In the genomic region with DNA sequence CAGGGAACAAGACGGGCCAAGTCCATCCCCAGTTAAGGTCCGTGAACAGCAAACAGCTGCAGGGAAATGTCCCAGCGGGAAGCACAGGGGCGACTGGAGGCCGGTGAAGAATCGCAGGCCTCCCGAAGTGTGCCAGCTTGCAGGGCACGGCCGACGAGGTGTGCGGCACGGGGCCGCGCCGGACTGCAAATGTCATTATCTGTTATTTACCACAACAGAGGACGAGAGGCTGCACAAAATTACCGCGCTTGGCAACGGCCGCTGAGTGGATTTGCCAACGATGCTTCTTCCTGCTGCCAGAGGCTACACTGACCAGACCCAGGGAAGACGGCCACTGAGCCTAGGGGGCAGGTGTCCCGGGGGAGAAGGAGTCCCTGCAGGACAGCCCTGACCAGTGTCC, we compare ENCODE assay signal across 12 cellular contexts.
"Had no signal": no experiment of that assay in that cellular context is flagged by ENCODE, and none has a peak within 500 bp of the region (broad histone marks: within the 10 kb centered on the region; RNA-seq: fewer than 3 reads in every experiment).

No MANE protein-coding gene starts in this region.

- H3K4me3 ChIP-seq: suprapubic skin had no signal

- H3K27ac ChIP-seq: epithelial cell of prostate, suprapubic skin had no signal

- H3K4me1 ChIP-seq: suprapubic skin had no signal

- H3K9me3 ChIP-seq: suprapubic skin had no signal

- DNase-seq: activated CD4-positive, alpha-beta T cell treated with anti-CD3 and anti-CD28 coated beads for 48 hours; activated naive CD4-positive, alpha-beta T cell treated with anti-CD3 and anti-CD28 coated beads for 36 hours; caudate nucleus; effector memory CD4-positive, alpha-beta T cell; hypothalamus; mammary epithelial cell; occipital lobe; stimulated activated CD4-positive, alpha-beta T cell treated with anti-CD3 and anti-CD28 coated beads, Interleukin-12 subunit alpha, Interleukin-12 subunit beta, amount 100 ng/mL, for 4 hours; stimulated activated naive CD8-positive, alpha-beta T cell treated with anti-CD3 and anti-CD28 coated beads, Interleukin-15, Interleukin-2, amounts not matched to agents 100 U/mL and 50 U/mL, for 24 hours had no signal

- ATAC-seq: stimulated activated naive CD8-positive, alpha-beta T cell treated with anti-CD3 and anti-CD28 coated beads, Interleukin-15, Interleukin-2, amounts not matched to agents 100 U/mL and 50 U/mL, for 24 hours; WTC11 had no signal
